In genomic region chr5:175443514-175444059, GRCh38 we compare ENCODE assay signal across 11 cellular contexts. TPM values are rescaled to one million over a fixed set of nuclear protein-coding genes. Genes with fewer than 3 reads are reported as not detected.
DNase-seq lines count a peak whose midpoint lies in the region; ATAC-seq and TF ChIP-seq lines count a peak whose summit lies in the region.
"Had no signal": no experiment of that assay in that cellular context is flagged by ENCODE, and none has a peak within 500 bp of the region (broad histone marks: within the 10 kb centered on the region; RNA-seq: fewer than 3 reads in every experiment).

No MANE protein-coding gene starts in this region.

- H3K4me3 Mint-ChIP-seq in mesothelial cell of epicardium: peak overlapping the region; percentile 37
- H3K4me3 Mint-ChIP-seq in natural killer cell: no peak overlapping the region
- H3K4me3 Mint-ChIP-seq: memory B cell; T-helper 1 cell treated with Interleukin-12 subunit alpha and Interleukin-12 subunit beta and Interleukin-4 antibody, amounts not matched to agents 30 μg/mL and 1 μg/mL, for 36 hours had no signal

- H3K36me3 Mint-ChIP-seq in mesothelial cell of epicardium: no peaks in the 10 kb centered on the region
- H3K36me3 Mint-ChIP-seq in natural killer cell: no peaks in the 10 kb centered on the region
- H3K36me3 Mint-ChIP-seq: CD14-positive monocyte, memory B cell had no signal

- H3K36me3 ChIP-seq in left ventricle myocardium inferior (no peaks in the 10 kb centered on the region), aorta (ENCODE audit: control insufficient read depth in 1 of 2, insufficient read depth in 2 of 2, low read length in 1 of 2) (no peaks in the 10 kb centered on the region)

- peak overlapping the region; percentile 42 for H3K4me3 ChIP-seq in left ventricle myocardium inferior
- H3K4me3 ChIP-seq in choroid plexus epithelial cell (ENCODE audit: low read depth, low read length): no peak overlapping the region
- peak overlapping the region; percentile 1 to 9 for H3K4me3 ChIP-seq in aorta (ENCODE audit: low read length in 2 of 2)

- peaks cover 12% of the 10 kb centered on the region for H3K4me1 Mint-ChIP-seq in mesothelial cell of epicardium
- H3K4me1 Mint-ChIP-seq in natural killer cell: peaks cover 0 to 5% of the 10 kb centered on the region in 2 donors

- no peak for ATAC-seq in aorta (ENCODE audit: low FRiP score)
- no peak for ATAC-seq in GM18907 (IDR thresholded peaks at IDR 0.05; ENCODE audit: unreplicated experiment)
- no peak for ATAC-seq in natural killer cell

- DNase-seq in left ventricle myocardium inferior (no peak), cardiac septum (ENCODE audit: low spot score) (no peak), choroid plexus epithelial cell (ENCODE audit: low read depth) (peak; percentile 10), mesothelial cell of epicardium (ENCODE audit: low spot score in 2 of 2, unreplicated experiment in 2 of 2) (no peak), aorta (peak in 1 of 2 donors; percentile 77), natural killer cell (no peak)
- DNase-seq in activated CD4-positive, alpha-beta T cell treated with anti-CD3 and anti-CD28 coated beads, Interleukin-2, amount 50 U/mL, for 1 hour: no peak

- H3K27ac ChIP-seq in left ventricle myocardium inferior (replicated peaks) (no peak overlapping the region), aorta (ENCODE audit: low read depth in 1 of 2, low read length in 2 of 2) (no peak overlapping the region)

- H3K4me1 ChIP-seq in left ventricle myocardium inferior (peaks cover 15% of the 10 kb centered on the region), aorta (ENCODE audit: control insufficient read depth in 1 of 2, insufficient read depth in 2 of 2, low read length in 2 of 2) (no peaks in the 10 kb centered on the region)

- H3K27ac Mint-ChIP-seq in mesothelial cell of epicardium (no peak overlapping the region), natural killer cell (no peak overlapping the region)
- H3K27ac Mint-ChIP-seq: CD14-positive monocyte; memory B cell; T-helper 1 cell treated with Interleukin-12 subunit alpha and Interleukin-12 subunit beta and Interleukin-4 antibody, amounts not matched to agents 30 μg/mL and 1 μg/mL, for 36 hours had no signal

- H3K27me3 ChIP-seq in left ventricle myocardium inferior (ENCODE audit: low read depth) (peaks cover 100% of the 10 kb centered on the region), aorta (ENCODE audit: control insufficient read depth in 1 of 2, insufficient read depth in 2 of 2, low read length in 1 of 2) (no peaks in the 10 kb centered on the region)

- H3K9me3 ChIP-seq in left ventricle myocardium inferior (replicated peaks) (no peaks in the 10 kb centered on the region), aorta (ENCODE audit: control insufficient read depth, low read length) (no peaks in the 10 kb centered on the region)

- TF ChIP-seq CTCF in left ventricle myocardium inferior (IDR thresholded peaks at IDR 0.05; ENCODE audit: borderline replicate concordance) (no peak), choroid plexus epithelial cell (conservative IDR thresholded peaks at IDR 0.05; ENCODE audit: low read depth, low read length) (no peak), mesothelial cell of epicardium (IDR thresholded peaks at IDR 0.05; ENCODE audit: unreplicated experiment) (no peak), natural killer cell (IDR thresholded peaks at IDR 0.05) (no peak)

- intact Hi-C loops in left ventricle myocardium inferior (cut with micrococcal nuclease): loop anchor here (5.0 kb wide), 1 partner anchor 491 kb away; no protein-coding TSS in a partner anchor
- intact Hi-C loops in cardiac septum (cut with DNase I): loop anchor here (1.0 kb wide), 1 partner anchor 492 kb away; no protein-coding TSS in a partner anchor
- intact Hi-C loops in aorta (cut with DNase I): loop anchor here (1.0 to 10.0 kb wide), 3 partner anchors 229 to 492 kb away; no protein-coding TSS in a partner anchor
- intact Hi-C loops in natural killer cell (cut with micrococcal nuclease): no loop called here

- no peaks in the 10 kb centered on the region for H3K9me3 Mint-ChIP-seq in mesothelial cell of epicardium
- no peaks in the 10 kb centered on the region for H3K9me3 Mint-ChIP-seq in natural killer cell
- H3K9me3 Mint-ChIP-seq: memory B cell; T-helper 1 cell treated with Interleukin-12 subunit alpha and Interleukin-12 subunit beta and Interleukin-4 antibody, amounts not matched to agents 30 μg/mL and 1 μg/mL, for 36 hours had no signal

- H3K27me3 Mint-ChIP-seq in mesothelial cell of epicardium (ENCODE audit: low read depth) (peaks cover 69% of the 10 kb centered on the region), natural killer cell (ENCODE audit: low read depth in 2 of 2) (peaks cover 35 to 71% of the 10 kb centered on the region in 2 donors)

- 1 to 2% methylated on average over 28 to 29 of the region's 29 CpGs for WGBS in aorta, 2 donors

RNA-seq across cellular contexts. Expression of gene DRD1, which starts 0.4 kb away (rescaled TPM):
- total RNA-seq in left ventricle myocardium inferior: not detected
- total RNA-seq in cardiac septum: 0.05 TPM
- 0.34 to 0.54 TPM (median 0.40 TPM) in 3 replicates for total RNA-seq in mesothelial cell of epicardium
- under 1 TPM; 0.45 to 0.62 TPM for total RNA-seq in aorta
- 1 to 10 TPM in 1 of 2 donors, under 1 TPM in 1; 0.13 to 2.1 TPM for polyA plus RNA-seq in aorta
- total RNA-seq in natural killer cell: not detected
- polyA plus RNA-seq: CD14-positive monocyte had no signal

RNA-seq across cellular contexts. Expression of gene SFXN1, which starts 34.8 kb away (rescaled TPM):
- total RNA-seq in left ventricle myocardium inferior (37.2 TPM), cardiac septum (30.1 TPM), mesothelial cell of epicardium (82.1 to 94.3 TPM (median 87.4 TPM) in 3 replicates), aorta (10 to 100 TPM; 22.4 to 26.9 TPM), natural killer cell (10 to 100 TPM; 30.3 to 55.2 (median 44.0) TPM)
- polyA plus RNA-seq in aorta: 10 to 100 TPM in 1 of 2 donors, 1 to 10 TPM in 1; 8.2 to 28.3 TPM
